18 cellular contexts compared by ENCODE assay signal in genomic region chr11:71402878-71403277, GRCh38. TPM values are rescaled to one million over a fixed set of nuclear protein-coding genes. Genes with fewer than 3 reads are reported as not detected.
DNase-seq lines count a peak whose midpoint lies in the region; ATAC-seq, FAIRE-seq and TF ChIP-seq lines count a peak whose summit lies in the region.
"Had no signal": no experiment of that assay in that cellular context is flagged by ENCODE, and none has a peak within 500 bp of the region (broad histone marks: within the 10 kb centered on the region; RNA-seq: fewer than 3 reads in every experiment).

No MANE protein-coding gene starts in this region.

- H3K36me3 Mint-ChIP-seq in H9 (ENCODE audit: insufficient read depth in 1 of 3, low read depth in 3 of 3): 0 out of 7 replicates have a peak, but pooled peaks cover 0 to 3% (median 0%) of the 10 kb centered on the region in 3 experiments
- H3K36me3 Mint-ChIP-seq in activated CD4-positive, alpha-beta T cell treated with anti-CD3 and anti-CD28 coated beads for 36 hours (ENCODE audit: low read depth): no peaks in the 10 kb centered on the region

- peak overlapping the region; percentile 3 for H4K5ac ChIP-seq in H9 (ENCODE audit: insufficient read length, low read depth, low read length)
- H4K5ac ChIP-seq in IMR-90 (ENCODE audit: low read depth, low read length): no peak overlapping the region

- H3K4ac ChIP-seq in H9 (ENCODE audit: low read depth, low read length) (no peak overlapping the region), IMR-90 (ENCODE audit: low read depth, low read length) (no peak overlapping the region), trophoblast cell (ENCODE audit: low read depth, low read length) (no peak overlapping the region)

- dilution Hi-C loops in IMR-90 (cut with HindIII; ENCODE audit: low sequenced_read_pairs, unreplicated experiment): no loop called here

- BruUV-seq in IMR-90 (replicated peaks; lab: Mats Ljungman, UMichigan) (no TSS peak), GM12878 (replicated peaks; lab: Mats Ljungman, UMichigan) (no TSS peak)

- H4K12ac ChIP-seq in trophoblast cell (ENCODE audit: low read depth, low read length): no peak overlapping the region

- in situ Hi-C loops in IMR-90 (cut with MboI; ENCODE audit: low sequenced_read_pairs): no loop called here
- in situ Hi-C loops in GM12878 (cut with MboI): no loop called here

- SMC1A ChIA-PET in GM12878 (lab: Charles Lee; ENCODE audit: uncharacterized antibody, unreplicated experiment): no interaction called here

- peaks cover 4% of the 10 kb centered on the region; the same call in 1 of the 2 replicates for H3K9me1 ChIP-seq in IMR-90 (ENCODE audit: insufficient read depth, low read length)

- POLR2A ChIA-PET in IMR-90 (lab: Charles Lee; ENCODE audit: unreplicated experiment): no interaction called here
- POLR2A ChIA-PET in GM12878 (lab: Charles Lee): no interaction called here
- POLR2A ChIA-PET in activated CD4-positive, alpha-beta T cell treated with anti-CD3 and anti-CD28 coated beads for 36 hours (lab: Charles Lee): no interaction called here

- RAD21 ChIA-PET in GM12878 (lab: Charles Lee; ENCODE audit: unreplicated experiment): no interaction called here

- H3K4me3 Mint-ChIP-seq in H9: no peak overlapping the region
- no peak overlapping the region for H3K4me3 Mint-ChIP-seq in activated CD4-positive, alpha-beta T cell treated with anti-CD3 and anti-CD28 coated beads for 36 hours
- H3K4me3 Mint-ChIP-seq: B cell; CD4-positive, alpha-beta T cell had no signal

- ATAC-seq in IMR-90 (ENCODE audit: low read depth) (no peak), GM12878 (no peak), left cardiac atrium (no peak), HG02884 (IDR thresholded peaks at IDR 0.05; ENCODE audit: unreplicated experiment) (no peak)
- ATAC-seq in activated CD4-positive, alpha-beta T cell treated with anti-CD3 and anti-CD28 coated beads for 36 hours: no peak

- H3K4me3 ChIP-seq in IMR-90 (ENCODE audit: insufficient read depth, low read depth, low read length) (no peak overlapping the region), GM12878 (no peak overlapping the region), trophoblast cell (ENCODE audit: low read depth, low read length) (peak overlapping the region; percentile 38)

- H3K4me1 Mint-ChIP-seq in H9: no peaks in the 10 kb centered on the region
- H3K4me1 Mint-ChIP-seq in activated CD4-positive, alpha-beta T cell treated with anti-CD3 and anti-CD28 coated beads for 36 hours: no peaks in the 10 kb centered on the region

- H3K23ac ChIP-seq in H9 (ENCODE audit: insufficient read length, low read depth, low read length) (peak overlapping the region; percentile 87), IMR-90 (ENCODE audit: low read depth, low read length) (no peak overlapping the region), trophoblast cell (ENCODE audit: low read length) (no peak overlapping the region)

- H2AFZ ChIP-seq in H9 (ENCODE audit: low read length) (no peak overlapping the region), IMR-90 (replicated peaks; ENCODE audit: low read length, poor library complexity) (peak overlapping the region; percentile 51), GM12878 (ENCODE audit: control insufficient read depth, low read depth, low read length) (no peak overlapping the region), trophoblast cell (ENCODE audit: insufficient read depth, low read length, poor library complexity) (no peak overlapping the region)

- H3K27ac Mint-ChIP-seq in H9: no peak overlapping the region; a peak in 1 of 7 replicates
- H3K27ac Mint-ChIP-seq in activated CD4-positive, alpha-beta T cell treated with anti-CD3 and anti-CD28 coated beads for 36 hours: no peak overlapping the region
- H3K27ac Mint-ChIP-seq: B cell; CD4-positive, alpha-beta T cell had no signal

- H4K91ac ChIP-seq in H9 (ENCODE audit: insufficient read length, low read depth, low read length) (no peak overlapping the region), IMR-90 (ENCODE audit: insufficient read depth, low read depth, low read length) (no peak overlapping the region), trophoblast cell (ENCODE audit: low read depth, low read length) (no peak overlapping the region)

- TF ChIP-seq CTCF in H9 (conservative IDR thresholded peaks at IDR 0.05): no peak
- TF ChIP-seq CTCF in IMR-90 (conservative IDR thresholded peaks at IDR 0.05; ENCODE audit: low read depth, low read length): no peak
- no peak for TF ChIP-seq CTCF in GM12878 (IDR thresholded peaks at IDR 0.05 in 2 of 3, conservative IDR thresholded peaks at IDR 0.05 in 1 of 3; ENCODE audit: control insufficient read depth in 2 of 3, extremely low read depth in 1 of 3, insufficient read depth in 1 of 3, low read depth in 3 of 3, low read length in 3 of 3)

- H3K27me3 ChIP-seq in H9 (ENCODE audit: insufficient read depth, low read length): no peaks in the 10 kb centered on the region
- peaks cover 21% of the 10 kb centered on the region for H3K27me3 ChIP-seq in IMR-90 (ENCODE audit: control insufficient read depth, insufficient read depth, low read length)
- no peaks in the 10 kb centered on the region for H3K27me3 ChIP-seq in GM12878 (replicated peaks in 1 of 2; ENCODE audit: control insufficient read depth in 2 of 2, insufficient read depth in 2 of 2, low read length in 1 of 2)
- no peaks in the 10 kb centered on the region for H3K27me3 ChIP-seq in trophoblast cell (ENCODE audit: insufficient read depth, low read length)

- no peaks in the 10 kb centered on the region for H3K36me3 ChIP-seq in IMR-90 (ENCODE audit: control insufficient read depth, insufficient read depth, low read length)
- no peaks in the 10 kb centered on the region for H3K36me3 ChIP-seq in GM12878 (ENCODE audit: control insufficient read depth in 2 of 2, insufficient read depth in 2 of 2, low read length in 1 of 2)
- no peaks in the 10 kb centered on the region for H3K36me3 ChIP-seq in trophoblast cell (ENCODE audit: control insufficient read depth in 1 of 2, insufficient read depth in 2 of 2, low read length in 2 of 2)

- intact Hi-C loops in IMR-90 (cut with micrococcal nuclease): no loop called here
- intact Hi-C loops in GM12878 (cut with micrococcal nuclease; ENCODE audit: unreplicated experiment): no loop called here
- intact Hi-C loops in left cardiac atrium (cut with DNase I): no loop called here
- intact Hi-C loops in activated CD4-positive, alpha-beta T cell treated with anti-CD3 and anti-CD28 coated beads for 36 hours (cut with DNase I, micrococcal nuclease): no loop called here

- TF ChIP-seq EP300 in GM12878 (IDR thresholded peaks at IDR 0.05; ENCODE audit: borderline replicate concordance in 1 of 2, control insufficient read depth in 1 of 2, low read depth in 2 of 2, low read length in 2 of 2): no peak

- H3K56ac ChIP-seq in H9 (ENCODE audit: insufficient read length, low read depth, low read length): peak overlapping the region; percentile 9
- no peak overlapping the region for H3K56ac ChIP-seq in IMR-90 (ENCODE audit: extremely low read depth, insufficient read depth, low read length)

- no peaks in the 10 kb centered on the region for H3K23me2 ChIP-seq in H9 (ENCODE audit: insufficient read length, low read depth, low read length, poor library complexity, severe bottlenecking)

- H3K27me3 Mint-ChIP-seq in H9 (ENCODE audit: low read depth): peaks cover 29% of the 10 kb centered on the region
- no peaks in the 10 kb centered on the region for H3K27me3 Mint-ChIP-seq in activated CD4-positive, alpha-beta T cell treated with anti-CD3 and anti-CD28 coated beads for 36 hours
- H3K27me3 Mint-ChIP-seq: B cell; CD4-positive, alpha-beta T cell had no signal

- H3K9me3 Mint-ChIP-seq in H9: peaks cover 11 to 15% of the 10 kb centered on the region in 2 experiments
- H3K9me3 Mint-ChIP-seq in activated CD4-positive, alpha-beta T cell treated with anti-CD3 and anti-CD28 coated beads for 36 hours (ENCODE audit: low read depth): peaks cover 7% of the 10 kb centered on the region

- no peak overlapping the region for H2BK12ac ChIP-seq in H9 (ENCODE audit: insufficient read length, low read depth, low read length)
- no peak overlapping the region for H2BK12ac ChIP-seq in trophoblast cell (ENCODE audit: low read length)

- CTCF ChIA-PET in IMR-90 (lab: Yijun Ruan, JAX) (no interaction called here), GM12878 (lab: Yijun Ruan, JAX) (no interaction called here)
- CTCF ChIA-PET in activated CD4-positive, alpha-beta T cell treated with anti-CD3 and anti-CD28 coated beads for 36 hours (lab: Charles Lee): no interaction called here

- peak overlapping the region; percentile 10 for H3K18ac ChIP-seq in H9 (ENCODE audit: insufficient read length, low read depth, low read length)
- no peak overlapping the region for H3K18ac ChIP-seq in IMR-90 (ENCODE audit: low read depth, low read length)
- H3K18ac ChIP-seq in trophoblast cell (ENCODE audit: low read length): no peak overlapping the region

- no peak overlapping the region for H2AK5ac ChIP-seq in H9 (ENCODE audit: insufficient read length, low read length)
- no peak overlapping the region for H2AK5ac ChIP-seq in IMR-90 (ENCODE audit: low read depth, low read length)
- H2AK5ac ChIP-seq in trophoblast cell (ENCODE audit: low read length): no peak overlapping the region

- TF ChIP-seq POLR2A in IMR-90 (IDR thresholded peaks at IDR 0.05; ENCODE audit: low read depth, low read length) (no peak), GM12878 (IDR thresholded peaks at IDR 0.05; ENCODE audit: low read depth, low read length) (no peak)

- H3K4me2 ChIP-seq in H9 (ENCODE audit: insufficient read depth, insufficient read length, low read length) (no peak overlapping the region), IMR-90 (ENCODE audit: low read depth, low read length) (no peak overlapping the region), GM12878 (ENCODE audit: control insufficient read depth, insufficient read depth) (no peak overlapping the region), trophoblast cell (ENCODE audit: low read length) (no peak overlapping the region)

- no peaks in the 10 kb centered on the region for H3K79me2 ChIP-seq in H9 (ENCODE audit: insufficient read depth, low read length)
- H3K79me2 ChIP-seq in GM12878 (ENCODE audit: control insufficient read depth, insufficient read depth, low read length): no peaks in the 10 kb centered on the region
- H3K79me2 ChIP-seq in trophoblast cell (ENCODE audit: control insufficient read depth, insufficient read depth, low read length, poor library complexity): no peaks in the 10 kb centered on the region

- H3K14ac ChIP-seq in H9 (ENCODE audit: insufficient read depth, low read length) (no peak overlapping the region), IMR-90 (replicated peaks; ENCODE audit: low read depth, low read length) (no peak overlapping the region), trophoblast cell (ENCODE audit: low read length) (no peak overlapping the region)

- no peak overlapping the region for H2BK20ac ChIP-seq in H9 (ENCODE audit: low read depth, low read length, poor library complexity, severe bottlenecking)
- no peak overlapping the region for H2BK20ac ChIP-seq in IMR-90 (ENCODE audit: low read depth, low read length)

- no peak overlapping the region for H2BK5ac ChIP-seq in H9 (ENCODE audit: insufficient read length, low read length)
- no peak overlapping the region for H2BK5ac ChIP-seq in IMR-90 (ENCODE audit: low read depth, low read length, poor library complexity, severe bottlenecking)
- H2BK5ac ChIP-seq in trophoblast cell (ENCODE audit: low read depth, low read length, poor library complexity): no peak overlapping the region

- H3K4me1 ChIP-seq in H9 (ENCODE audit: insufficient read depth, low read length): no peaks in the 10 kb centered on the region
- no peaks in the 10 kb centered on the region for H3K4me1 ChIP-seq in IMR-90 (ENCODE audit: control insufficient read depth, insufficient read depth, low read length)
- no peaks in the 10 kb centered on the region for H3K4me1 ChIP-seq in GM12878 (ENCODE audit: control insufficient read depth, insufficient read depth, low read length)
- no peaks in the 10 kb centered on the region for H3K4me1 ChIP-seq in trophoblast cell (ENCODE audit: control insufficient read depth in 1 of 2, insufficient read depth in 2 of 2, low read length in 2 of 2)

- H2BK15ac ChIP-seq in H9 (ENCODE audit: low read depth, low read length): no peak overlapping the region
- H2BK15ac ChIP-seq in IMR-90 (ENCODE audit: low read depth, low read length): no peak overlapping the region

- no peak for FAIRE-seq in GM12878 (lab: Jason Lieb, UNC)
- FAIRE-seq: A204.1, H54 had no signal

- H4K8ac ChIP-seq in H9 (replicated peaks; ENCODE audit: insufficient read length, low read depth, low read length): peak overlapping the region; percentile 24
- no peak overlapping the region for H4K8ac ChIP-seq in IMR-90 (ENCODE audit: low read depth in 2 of 2, low read length in 2 of 2)
- H4K8ac ChIP-seq in trophoblast cell (ENCODE audit: low read depth, low read length): no peak overlapping the region

- no peak overlapping the region for H3T11ph ChIP-seq in H9 (ENCODE audit: low read length)

- H3K9ac ChIP-seq in H9 (ENCODE audit: extremely low read depth, insufficient read length, low read length) (no peak overlapping the region), IMR-90 (ENCODE audit: low read depth, low read length) (no peak overlapping the region), GM12878 (ENCODE audit: control insufficient read depth, insufficient read depth, low read length) (no peak overlapping the region), trophoblast cell (ENCODE audit: low read length) (no peak overlapping the region)

- no peaks in the 10 kb centered on the region for H3K9me3 ChIP-seq in H9 (ENCODE audit: control insufficient read depth, low read depth, low read length)
- H3K9me3 ChIP-seq in IMR-90 (ENCODE audit: control insufficient read depth, insufficient read depth, low read length): no peaks in the 10 kb centered on the region; the same call in none of the 2 replicates
- no peaks in the 10 kb centered on the region; the same call in 2 of the 3 replicates for H3K9me3 ChIP-seq in GM12878 (replicated peaks; ENCODE audit: control insufficient read depth, insufficient read depth, low read length)
- peaks cover 15% of the 10 kb centered on the region for H3K9me3 ChIP-seq in trophoblast cell (ENCODE audit: insufficient read depth, low read depth, low read length)

- no CpG with 5 or more reads among the region's 15 CpGs for WGBS in H9 (ENCODE audit: extremely low coverage, insufficient read length, low lambda C conversion rate)
- 58% methylated on average over 15 of the region's 15 CpGs; no CpG with 5 or more reads in 1 of the 2 experiments for WGBS in IMR-90 (ENCODE audit: extremely low coverage in 2 of 2, insufficient read length in 1 of 2), 2 experiments
- WGBS in GM12878 (ENCODE audit: insufficient coverage, insufficient replicate concordance, low lambda C conversion rate, missing lambda C conversion rate): 54% methylated on average over 15 of the region's 15 CpGs
- WGBS in trophoblast cell (ENCODE audit: extremely low coverage, insufficient coverage, insufficient read length): no CpG with 5 or more reads among the region's 15 CpGs

- H2AK9ac ChIP-seq in IMR-90 (replicated peaks; ENCODE audit: low read depth, low read length, poor library complexity): no peak overlapping the region

- H4K20me1 ChIP-seq in H9 (ENCODE audit: control insufficient read depth, insufficient read depth, insufficient read length) (no peaks in the 10 kb centered on the region), IMR-90 (ENCODE audit: insufficient read depth, low read length) (no peaks in the 10 kb centered on the region), GM12878 (ENCODE audit: control insufficient read depth, insufficient read depth) (no peaks in the 10 kb centered on the region)

- H3K79me1 ChIP-seq in H9 (ENCODE audit: insufficient read depth, low read depth, low read length, poor library complexity, severe bottlenecking): no peaks in the 10 kb centered on the region
- no peaks in the 10 kb centered on the region for H3K79me1 ChIP-seq in IMR-90 (ENCODE audit: low read depth in 1 of 2, low read length in 2 of 2)
- no peaks in the 10 kb centered on the region for H3K79me1 ChIP-seq in trophoblast cell (ENCODE audit: low read length)

- H2BK120ac ChIP-seq in H9 (ENCODE audit: low read depth, low read length, poor library complexity, severe bottlenecking) (no peak overlapping the region), IMR-90 (ENCODE audit: low read depth, low read length) (no peak overlapping the region), trophoblast cell (ENCODE audit: insufficient read depth, low read length, poor library complexity) (no peak overlapping the region)

- DNase-seq in H9 (no peak), IMR-90 (no peak), GM12878 (ENCODE audit: low read depth, low spot score) (no peak), trophoblast cell (no peak), left cardiac atrium (no peak)
- DNase-seq in activated CD4-positive, alpha-beta T cell treated with anti-CD3 and anti-CD28 coated beads for 36 hours: no peak
- DNase-seq: C1 segment of cervical spinal cord; Calu3; CD4-positive, alpha-beta T cell; DMS 273 treated with DMSO at 0.1 percent for 48 hours; DMS79 treated with DMSO at 0.1 percent for 48 hours; GDM1; Karpas-422 had no signal

- no peak overlapping the region for H3K27ac ChIP-seq in H9 (ENCODE audit: insufficient read length, low read depth, low read length)
- no peak overlapping the region for H3K27ac ChIP-seq in IMR-90 (ENCODE audit: insufficient read depth, low read length)
- no peak overlapping the region for H3K27ac ChIP-seq in GM12878 (ENCODE audit: control insufficient read depth, insufficient read depth)
- no peak overlapping the region for H3K27ac ChIP-seq in trophoblast cell (ENCODE audit: low read depth, low read length)
- H3K27ac ChIP-seq: HL-60 had no signal

- TF ChIP-seq RAD21 in IMR-90 (IDR thresholded peaks at IDR 0.05; ENCODE audit: low read length) (no peak), GM12878 (IDR thresholded peaks at IDR 0.05; ENCODE audit: insufficient read depth, low read depth, low read length) (no peak)

RNA-seq across cellular contexts. Expression of gene DHCR7, which starts 45.3 kb away (rescaled TPM):
- 117 and 124 TPM in 2 replicates for total RNA-seq in H9 (2021)
- 20.0 and 22.0 TPM in 2 replicates for total RNA-seq in IMR-90 (2012; rRNA removed)
- polyA plus RNA-seq in IMR-90 (2012; rRNA removed): 43.2 and 43.3 TPM in 2 replicates
- 25.7 and 56.1 TPM in 2 replicates for polyA plus RNA-seq in IMR-90 (2012; cell fraction: cytosol; rRNA removed)
- polyA plus RNA-seq in IMR-90 (2012; cell fraction: nucleus; rRNA removed; ENCODE audit: low replicate concordance): 22.6 and 38.0 TPM in 2 replicates
- total RNA-seq in GM12878 (2013; cell fraction: nucleolus; rRNA removed): 48.9 and 54.3 TPM in 2 replicates
- 86.7 and 92.6 TPM in 2 replicates for total RNA-seq in GM12878 (2014; rRNA removed)
- total RNA-seq in GM12878 (2014; rRNA removed; fragmentation: Illumina TruSeq; extraction: Trizol): 30.7 and 31.2 TPM in 2 replicates
- total RNA-seq in GM12878 (2021): 115 and 126 TPM in 2 replicates
- 47.8 TPM for polyA plus RNA-seq in GM12878 (2011; ENCODE audit: low read depth)
- 36.1 and 106 TPM in 2 replicates for polyA plus RNA-seq in GM12878 (2011; rRNA removed)
- 89.5 and 113 TPM in 2 replicates for polyA plus RNA-seq in GM12878 (2011; cell fraction: cytosol; rRNA removed)
- polyA plus RNA-seq in GM12878 (2011; cell fraction: nucleus; rRNA removed): 78.6 and 90.6 TPM in 2 replicates
- 84.3 and 96.6 TPM in 2 replicates for polyA plus RNA-seq in GM12878 (2012)
- 54.0 and 92.0 TPM in 2 replicates for polyA plus RNA-seq in GM12878 (2014; fragmentation: Illumina TruSeq; extraction: Trizol)
- 10 to 100 TPM in 1 of 2 experiments, 1 to 10 TPM in 1; 4.2 to 13.8 TPM for polyA plus RNA-seq in GM12878 (2014; fragmentation: Nextera tagmentation; extraction: Ambion mirVana)
- polyA plus RNA-seq in GM12878 (2014; rRNA removed): 67.8 and 79.5 TPM in 2 replicates
- polyA plus RNA-seq in GM12878 (2016; fragmentation: Nextera tagmentation; extraction: Ambion mirVana): 10 to 100 TPM; 46.1 to 47.8 TPM
- 90.8 and 101 TPM in 2 replicates for polyA minus RNA-seq in GM12878 (2011; rRNA and poly(A)+ RNA removed)
- 66.6 and 73.7 TPM in 2 replicates for polyA minus RNA-seq in GM12878 (2011; cell fraction: cytosol; rRNA and poly(A)+ RNA removed)
- 26.7 and 44.7 TPM in 2 replicates for polyA minus RNA-seq in GM12878 (2011; cell fraction: nucleus; rRNA and poly(A)+ RNA removed)
- polyA plus RNA-seq in trophoblast cell (2013): 282 and 291 TPM in 2 replicates
- total RNA-seq in left cardiac atrium: 10 to 100 TPM; 53.8 to 63.3 TPM
- 10 to 100 TPM; 57.3 to 64.0 TPM for total RNA-seq in activated CD4-positive, alpha-beta T cell treated with anti-CD3 and anti-CD28 coated beads for 36 hours

RNA-seq across cellular contexts. Expression of gene NADSYN1, which starts 50.1 kb away (rescaled TPM):
- 42.0 and 44.2 TPM in 2 replicates for total RNA-seq in H9 (2021)
- total RNA-seq in IMR-90 (2012; rRNA removed): 59.2 and 70.4 TPM in 2 replicates
- polyA plus RNA-seq in IMR-90 (2012; rRNA removed): 63.7 and 69.5 TPM in 2 replicates
- polyA plus RNA-seq in IMR-90 (2012; cell fraction: cytosol; rRNA removed): 31.6 and 45.0 TPM in 2 replicates
- polyA plus RNA-seq in IMR-90 (2012; cell fraction: nucleus; rRNA removed; ENCODE audit: low replicate concordance): 239 and 302 TPM in 2 replicates
- 486 and 543 TPM in 2 replicates for total RNA-seq in GM12878 (2013; cell fraction: nucleolus; rRNA removed)
- total RNA-seq in GM12878 (2014; rRNA removed): 83.2 and 89.2 TPM in 2 replicates
- total RNA-seq in GM12878 (2014; rRNA removed; fragmentation: Illumina TruSeq; extraction: Trizol): 57.4 and 57.5 TPM in 2 replicates
- 83.1 and 90.2 TPM in 2 replicates for total RNA-seq in GM12878 (2021)
- polyA plus RNA-seq in GM12878 (2011; ENCODE audit: low read depth): 55.1 TPM
- polyA plus RNA-seq in GM12878 (2011; rRNA removed): 62.0 and 75.2 TPM in 2 replicates
- polyA plus RNA-seq in GM12878 (2011; cell fraction: cytosol; rRNA removed): 73.7 and 88.1 TPM in 2 replicates
- polyA plus RNA-seq in GM12878 (2011; cell fraction: nucleus; rRNA removed): 631 and 743 TPM in 2 replicates
- polyA plus RNA-seq in GM12878 (2012): 104 and 105 TPM in 2 replicates
- 51.4 and 57.4 TPM in 2 replicates for polyA plus RNA-seq in GM12878 (2014; fragmentation: Illumina TruSeq; extraction: Trizol)
- 10 to 100 TPM; 12.2 to 18.8 TPM for polyA plus RNA-seq in GM12878 (2014; fragmentation: Nextera tagmentation; extraction: Ambion mirVana)
- 88.9 and 89.0 TPM in 2 replicates for polyA plus RNA-seq in GM12878 (2014; rRNA removed)
- polyA plus RNA-seq in GM12878 (2016; fragmentation: Nextera tagmentation; extraction: Ambion mirVana): 10 to 100 TPM; 66.7 to 72.3 TPM
- 119 and 154 TPM in 2 replicates for polyA minus RNA-seq in GM12878 (2011; rRNA and poly(A)+ RNA removed)
- 29.8 and 31.1 TPM in 2 replicates for polyA minus RNA-seq in GM12878 (2011; cell fraction: cytosol; rRNA and poly(A)+ RNA removed)
- 209 and 266 TPM in 2 replicates for polyA minus RNA-seq in GM12878 (2011; cell fraction: nucleus; rRNA and poly(A)+ RNA removed)
- polyA plus RNA-seq in trophoblast cell (2013): 32.7 and 33.1 TPM in 2 replicates
- 10 to 100 TPM; 25.9 to 26.7 TPM for total RNA-seq in left cardiac atrium
- total RNA-seq in activated CD4-positive, alpha-beta T cell treated with anti-CD3 and anti-CD28 coated beads for 36 hours: 10 to 100 TPM; 79.4 to 88.8 TPM
